Comparison of ENCODE assay signal across 8 cellular contexts in the genomic region with DNA sequence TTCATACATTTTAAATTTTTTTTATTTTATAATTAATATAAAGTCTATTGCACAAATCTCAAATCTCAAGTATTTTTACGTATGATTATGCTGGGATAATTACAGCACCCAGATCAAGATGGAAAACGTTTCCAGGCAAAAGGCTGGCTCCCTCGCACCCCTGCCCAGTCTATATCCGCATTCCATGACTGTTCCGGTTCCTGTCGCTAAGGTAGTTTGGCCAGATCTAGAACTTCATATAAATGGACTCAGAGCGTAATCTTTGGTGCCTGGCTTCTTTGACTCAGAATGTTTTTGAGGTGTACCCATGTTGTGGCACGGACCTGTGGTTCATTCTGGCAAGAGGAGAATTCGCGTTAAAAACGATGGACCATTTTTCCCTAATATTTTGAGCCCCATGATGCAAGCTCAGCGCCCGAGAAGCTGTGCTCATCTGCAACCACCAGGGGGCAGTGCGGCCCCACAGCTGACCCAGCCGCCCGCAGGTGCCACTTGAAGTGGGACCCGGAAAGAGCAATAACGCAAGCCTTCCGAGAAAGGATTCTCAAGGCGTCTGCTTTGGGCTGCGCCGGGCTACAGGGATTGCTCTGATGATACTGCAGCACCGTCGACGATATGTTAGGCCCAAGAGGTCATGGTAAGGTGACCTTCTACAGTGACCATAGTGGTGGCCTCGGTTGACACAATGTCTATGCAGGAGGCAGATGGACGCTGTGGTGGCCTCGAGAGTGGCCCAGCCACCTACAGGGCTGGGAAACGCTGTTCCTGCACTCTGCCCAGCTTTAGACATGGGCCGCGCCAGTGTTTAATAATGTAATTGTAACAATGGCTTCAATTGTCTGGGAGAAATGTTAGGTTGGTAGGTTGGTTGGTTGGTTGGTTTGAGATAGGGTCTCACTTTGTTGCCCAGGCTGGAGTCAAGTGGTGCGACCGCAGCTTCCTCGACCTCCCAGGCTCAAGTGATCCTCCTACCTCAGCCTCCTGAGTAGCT.
DNase-seq lines count a peak whose midpoint lies in the region; ATAC-seq and TF ChIP-seq lines count a peak whose summit lies in the region.

No MANE protein-coding gene starts in this region.

- H3K9me3 ChIP-seq in ascending aorta: no peaks in the 10 kb centered on the region
- no peaks in the 10 kb centered on the region for H3K9me3 ChIP-seq in hepatocyte (ENCODE audit: low read depth)
- H3K9me3 ChIP-seq in gastrocnemius medialis: no peaks in the 10 kb centered on the region

- TF ChIP-seq POLR2A in gastrocnemius medialis (IDR thresholded peaks at IDR 0.05): no peak

- H3K4me3 ChIP-seq in ascending aorta (peak overlapping the region in 1 of 2 donors; percentile 33), hepatocyte (no peak overlapping the region), gastrocnemius medialis (no peak overlapping the region)

- intact Hi-C loops in ascending aorta (cut with DNase I): loop anchor here (1.0 to 10.0 kb wide), 4 partner anchors 76 to 425 kb away; a partner anchor contains a TSS
- intact Hi-C loops in gastrocnemius medialis (cut with DNase I; ENCODE audit: low total_unique reads): loop anchor here (2.0 kb wide), 1 partner anchor 188 kb away; no protein-coding TSS in a partner anchor

- H3K4me1 ChIP-seq in ascending aorta (peaks cover 0 to 5% of the 10 kb centered on the region in 2 donors), hepatocyte (ENCODE audit: insufficient read depth) (peaks cover 3% of the 10 kb centered on the region), gastrocnemius medialis (no peaks in the 10 kb centered on the region)

- peak; percentile 47 to 66 for ATAC-seq in gastrocnemius medialis
- ATAC-seq in GM19397 (IDR thresholded peaks at IDR 0.05; ENCODE audit: unreplicated experiment): no peak

- TF ChIP-seq CTCF in ascending aorta (IDR thresholded peaks at IDR 0.05) (peak; percentile 95 to 98 (median 96)), hepatocyte (IDR thresholded peaks at IDR 0.05; ENCODE audit: poor library complexity) (peak; percentile 88), gastrocnemius medialis (IDR thresholded peaks at IDR 0.05 in 4 of 5, conservative IDR thresholded peaks at IDR 0.05 in 1 of 5) (peak; percentile 87 to 97 (median 91))

- in situ Hi-C loops in gastrocnemius medialis (cut with MboI; ENCODE audit: low sequenced_read_pairs in 4 of 4): loop anchor here in 3 of 4 donors (5.0 to 25.0 kb wide), 4 partner anchors 188 to 1416 kb away; no protein-coding TSS in a partner anchor

- H3K27me3 ChIP-seq in ascending aorta (no peaks in the 10 kb centered on the region), hepatocyte (no peaks in the 10 kb centered on the region), gastrocnemius medialis (no peaks in the 10 kb centered on the region)

- no peaks in the 10 kb centered on the region for H4K20me1 ChIP-seq in hepatocyte (ENCODE audit: insufficient read depth, poor library complexity, severe bottlenecking)

- H3K79me2 ChIP-seq in hepatocyte: no peaks in the 10 kb centered on the region

- no peak overlapping the region for H3K27ac ChIP-seq in ascending aorta
- H3K27ac ChIP-seq in hepatocyte: no peak overlapping the region
- H3K27ac ChIP-seq in gastrocnemius medialis: no peak overlapping the region

- peak; percentile 23 for DNase-seq in NCI-H748 (lab: John Stamatoyannopoulos, UW; ENCODE audit: unreplicated experiment)
- DNase-seq in NCI-H748 treated with DMSO at 0.1 percent for 48 hours (lab: John Stamatoyannopoulos, UW): no peak
- DNase-seq in NCI-H1092 (lab: John Stamatoyannopoulos, UW): peak; percentile 66
- peak; percentile 64 for DNase-seq in T-helper 9 cell
- DNase-seq in ascending aorta (ENCODE audit: low spot score in 2 of 2): peak; percentile 14 to 81
- DNase-seq in hepatocyte (ENCODE audit: low spot score): peak; percentile 82
- DNase-seq in gastrocnemius medialis: peak; percentile 13 to 45

- H3K9me2 ChIP-seq in hepatocyte (replicated peaks; ENCODE audit: insufficient read depth): no peaks in the 10 kb centered on the region

- H3K4me2 ChIP-seq in hepatocyte: peak overlapping the region; percentile 59

- WGBS in hepatocyte (ENCODE audit: low lambda C conversion rate, missing lambda C conversion rate): 48% methylated on average over 34 of the region's 34 CpGs

- H3K36me3 ChIP-seq in ascending aorta (no peaks in the 10 kb centered on the region), hepatocyte (replicated peaks; ENCODE audit: insufficient read depth, low read depth) (no peaks in the 10 kb centered on the region), gastrocnemius medialis (no peaks in the 10 kb centered on the region)

- no peak overlapping the region for H2AFZ ChIP-seq in hepatocyte
